In the genomic region with DNA sequence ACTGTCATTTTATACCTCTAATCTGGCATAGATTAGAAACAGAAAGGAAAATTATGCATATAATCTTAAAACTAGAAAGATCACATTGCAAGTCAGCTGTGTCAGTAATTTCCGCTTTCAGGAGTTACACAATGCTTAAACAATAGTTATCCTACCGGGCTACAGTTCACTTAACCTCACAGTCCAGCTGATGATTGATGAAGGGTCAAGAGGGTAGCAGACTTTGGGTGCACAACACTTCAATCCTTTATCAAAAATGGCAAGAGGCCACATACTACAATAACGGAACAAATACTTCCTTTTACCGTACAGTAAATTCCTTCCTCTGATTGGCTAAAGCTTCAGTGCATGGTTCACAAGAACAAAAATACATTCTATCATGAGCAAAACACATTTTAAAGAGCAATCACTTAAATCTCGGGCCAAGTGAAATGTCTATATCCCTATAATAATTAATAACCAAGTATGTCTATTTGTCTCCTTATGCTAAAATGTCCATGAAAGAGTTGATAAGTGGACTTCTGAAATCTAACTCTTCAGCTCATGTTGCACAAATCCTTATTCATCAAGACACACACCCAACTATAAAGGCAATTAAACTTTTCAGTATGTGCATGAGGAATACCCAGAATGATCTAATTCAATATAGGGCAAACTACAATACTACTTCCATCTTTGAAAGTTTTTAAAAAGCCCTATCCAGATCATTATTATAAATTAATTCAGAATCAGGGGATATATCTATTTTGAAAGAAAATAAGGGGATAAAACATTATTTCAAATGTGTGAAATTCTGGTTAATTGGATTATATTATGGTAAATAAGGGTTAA, we compare ENCODE assay signal across 8 cellular contexts.
DNase-seq lines count a peak whose midpoint lies in the region; ATAC-seq, FAIRE-seq and TF ChIP-seq lines count a peak whose summit lies in the region.

No MANE protein-coding gene starts in this region.

- in situ Hi-C loops in GM23248 (cut with MboI) = no loop called here

- dilution Hi-C loops in keratinocyte (cut with MboI; ENCODE audit: extremely low pct_ligation_motif_present, low sequenced_read_pairs) = no loop called here

- DNase-seq in CD4-positive, CD25-positive, alpha-beta regulatory T cell = peak in 1 of 3 donors; percentile 52
- DNase-seq in activated B cell treated with CpG ODN at 0.5 μM for 24 hours (no peak), keratinocyte (ENCODE audit: low read depth, low spot score) (no peak), GM23248 (no peak), amygdala (lab: John Stamatoyannopoulos, UW) (no peak), HK-2 (ENCODE audit: unreplicated experiment) (no peak)

- peaks cover 5% of the 10 kb centered on the region for H3K36me3 ChIP-seq in CD4-positive, CD25-positive, alpha-beta regulatory T cell (ENCODE audit: control insufficient read depth, insufficient read depth, low read length)
- no peaks in the 10 kb centered on the region for H3K36me3 ChIP-seq in keratinocyte (ENCODE audit: control insufficient read depth in 2 of 2, extremely low read depth in 1 of 2, insufficient read depth in 2 of 2, low read length in 2 of 2)
- H3K36me3 ChIP-seq in GM23248 (ENCODE audit: low read depth) = no peaks in the 10 kb centered on the region

- H3K27me3 ChIP-seq in CD4-positive, CD25-positive, alpha-beta regulatory T cell (ENCODE audit: control insufficient read depth, insufficient read depth, low read length) = no peaks in the 10 kb centered on the region
- H3K27me3 ChIP-seq in keratinocyte (ENCODE audit: control insufficient read depth, extremely low read depth, insufficient read depth, low read length) (no peaks in the 10 kb centered on the region), GM23248 (replicated peaks; ENCODE audit: insufficient read depth) (no peaks in the 10 kb centered on the region)

- H3K9me1 ChIP-seq in keratinocyte (ENCODE audit: control insufficient read depth, extremely low read depth, insufficient read depth, low read length) = peaks cover 2% of the 10 kb centered on the region

- H3K79me2 ChIP-seq in keratinocyte (ENCODE audit: control insufficient read depth, insufficient read depth, low read length) = peaks cover 22% of the 10 kb centered on the region
- peaks cover 100% of the 10 kb centered on the region for H3K79me2 ChIP-seq in GM23248 (ENCODE audit: insufficient read depth)

- H3K4me2 ChIP-seq in keratinocyte (ENCODE audit: control insufficient read depth, extremely low read depth, insufficient read depth, low read depth, low read length) (no peak overlapping the region), GM23248 (ENCODE audit: unreplicated experiment) (no peak overlapping the region)

- H3K9me3 ChIP-seq in CD4-positive, CD25-positive, alpha-beta regulatory T cell (ENCODE audit: control insufficient read depth in 2 of 2, low read length in 2 of 2) = no peaks in the 10 kb centered on the region
- no peaks in the 10 kb centered on the region for H3K9me3 ChIP-seq in keratinocyte (ENCODE audit: control insufficient read depth, low read depth, low read length)
- no peaks in the 10 kb centered on the region for H3K9me3 ChIP-seq in GM23248 (ENCODE audit: low read depth)

- peak overlapping the region; percentile 64 to 89 (median 80) for H3K4me3 Mint-ChIP-seq in CD4-positive, CD25-positive, alpha-beta regulatory T cell
- peak overlapping the region; percentile 70 for H3K4me3 Mint-ChIP-seq in activated B cell treated with CpG ODN at 0.5 μM for 24 hours

- no peaks in the 10 kb centered on the region for H3K36me3 Mint-ChIP-seq in CD4-positive, CD25-positive, alpha-beta regulatory T cell
- H3K36me3 Mint-ChIP-seq in activated B cell treated with CpG ODN at 0.5 μM for 24 hours (ENCODE audit: low read depth) = peaks cover 4% of the 10 kb centered on the region

- intact Hi-C loops in activated B cell treated with CpG ODN at 0.5 μM for 24 hours (cut with micrococcal nuclease) = no loop called here

- H3K4me3 ChIP-seq in CD4-positive, CD25-positive, alpha-beta regulatory T cell (ENCODE audit: low read depth, low read length) = peak overlapping the region; percentile 85
- H3K4me3 ChIP-seq in keratinocyte (ENCODE audit: control insufficient read depth in 2 of 3, extremely low read depth in 1 of 3, insufficient read depth in 2 of 3, low read depth in 1 of 3, low read length in 3 of 3) (no peak overlapping the region), GM23248 (no peak overlapping the region)

- H3K27ac Mint-ChIP-seq in CD4-positive, CD25-positive, alpha-beta regulatory T cell = peak overlapping the region; percentile 70 to 88 (median 81)
- peak overlapping the region; percentile 47 for H3K27ac Mint-ChIP-seq in activated B cell treated with CpG ODN at 0.5 μM for 24 hours

- no peaks in the 10 kb centered on the region for H3K9me3 Mint-ChIP-seq in CD4-positive, CD25-positive, alpha-beta regulatory T cell
- no peaks in the 10 kb centered on the region for H3K9me3 Mint-ChIP-seq in activated B cell treated with CpG ODN at 0.5 μM for 24 hours

- peak in 1 of 2 donors; percentile 38 for ATAC-seq in CD4-positive, CD25-positive, alpha-beta regulatory T cell (ENCODE audit: low read depth in 2 of 2)
- ATAC-seq in HG02642 (IDR thresholded peaks at IDR 0.05; ENCODE audit: poor library complexity, unreplicated experiment) = peak; percentile 35
- peak; percentile 10 for ATAC-seq in activated B cell treated with CpG ODN at 0.5 μM for 24 hours (ENCODE audit: low read depth)
- no peak for ATAC-seq in HG03108 (IDR thresholded peaks at IDR 0.05; ENCODE audit: unreplicated experiment)

- H3K4me1 ChIP-seq in CD4-positive, CD25-positive, alpha-beta regulatory T cell (ENCODE audit: control insufficient read depth, insufficient read depth, low read length, poor library complexity, severe bottlenecking) = peaks cover 88% of the 10 kb centered on the region
- H3K4me1 ChIP-seq in keratinocyte (ENCODE audit: control insufficient read depth, extremely low read depth, insufficient read depth, low read length) = peaks cover 19% of the 10 kb centered on the region
- peaks cover 50% of the 10 kb centered on the region for H3K4me1 ChIP-seq in GM23248 (ENCODE audit: insufficient read depth)

- H3F3A ChIP-seq in GM23248 (ENCODE audit: insufficient read depth) = peaks cover 36% of the 10 kb centered on the region

- H3K27me3 Mint-ChIP-seq in CD4-positive, CD25-positive, alpha-beta regulatory T cell = no peaks in the 10 kb centered on the region
- no peaks in the 10 kb centered on the region for H3K27me3 Mint-ChIP-seq in activated B cell treated with CpG ODN at 0.5 μM for 24 hours

- POLR2A ChIA-PET in activated B cell treated with CpG ODN at 0.5 μM for 24 hours (lab: Charles Lee) = interaction anchor here (0.7 to 1.0 kb wide), 2 partner anchors 15 to 78 kb away, joined by 3 read pairs; no protein-coding TSS in a partner anchor

- 83 to 84% methylated on average over 5 of the region's 5 CpGs for WGBS in GM23248 (ENCODE audit: low coverage in 1 of 2, low lambda C conversion rate in 2 of 2, missing lambda C conversion rate in 2 of 2), 2 experiments

- H2AFZ ChIP-seq in keratinocyte (ENCODE audit: control insufficient read depth, low read length) = no peak overlapping the region
- H2AFZ ChIP-seq in GM23248 = no peak overlapping the region

- no peaks in the 10 kb centered on the region for H3K9me2 ChIP-seq in GM23248 (ENCODE audit: insufficient read depth)

- peak; percentile 23 for FAIRE-seq in keratinocyte (lab: Jason Lieb, UNC)

- CTCF ChIA-PET in activated B cell treated with CpG ODN at 0.5 μM for 24 hours (lab: Charles Lee) = no interaction called here

- no peak for TF ChIP-seq CTCF in activated B cell treated with CpG ODN at 0.5 μM for 24 hours (IDR thresholded peaks at IDR 0.05)
- no peak for TF ChIP-seq CTCF in keratinocyte (optimal IDR thresholded peaks at IDR 0.05 in 1 of 3, IDR thresholded peaks at IDR 0.05 in 1 of 3, conservative IDR thresholded peaks at IDR 0.05 in 1 of 3; ENCODE audit: extremely low read depth in 1 of 3, insufficient read depth in 2 of 3, low read length in 3 of 3)

- peak overlapping the region; percentile 84 for H3K27ac ChIP-seq in CD4-positive, CD25-positive, alpha-beta regulatory T cell (ENCODE audit: insufficient read depth, low read length, poor library complexity, severe bottlenecking)
- H3K27ac ChIP-seq in keratinocyte (ENCODE audit: control insufficient read depth, insufficient read depth, low read length) = no peak overlapping the region
- H3K27ac ChIP-seq in GM23248 = no peak overlapping the region

- H3K9ac ChIP-seq in keratinocyte (ENCODE audit: control insufficient read depth, extremely low read depth, insufficient read depth, low read length) (no peak overlapping the region), GM23248 (no peak overlapping the region)

- no peaks in the 10 kb centered on the region for H4K20me1 ChIP-seq in keratinocyte (ENCODE audit: control insufficient read depth, extremely low read depth, insufficient read depth, low read length)
- no peaks in the 10 kb centered on the region for H4K20me1 ChIP-seq in GM23248 (ENCODE audit: insufficient read depth)

- peaks cover 70 to 92% (median 86%) of the 10 kb centered on the region in 4 donors for H3K4me1 Mint-ChIP-seq in CD4-positive, CD25-positive, alpha-beta regulatory T cell
- peaks cover 85% of the 10 kb centered on the region for H3K4me1 Mint-ChIP-seq in activated B cell treated with CpG ODN at 0.5 μM for 24 hours
